Comparison of ENCODE assay signal across 1 cellular context in genomic region chr2:120863173-120863545, GRCh38.
TF ChIP-seq lines count a peak whose summit lies in the region.

No MANE protein-coding gene starts in this region.

TF ChIP-seq in IMR-90, 13 proteins besides CTCF, POLR2A, EP300 and RAD21:
- TF ChIP-seq CEBPB (IDR thresholded peaks at IDR 0.05; ENCODE audit: low read depth, low read length) (peak; percentile 82), BHLHE40 (IDR thresholded peaks at IDR 0.05; ENCODE audit: low read depth, low read length) (no peak), RFX5 (IDR thresholded peaks at IDR 0.05; ENCODE audit: low read depth, low read length) (no peak), CHD1 (IDR thresholded peaks at IDR 0.05; ENCODE audit: low read depth, low read length) (no peak), MAFK (IDR thresholded peaks at IDR 0.05; ENCODE audit: low read depth, low read length) (no peak), SMC3 (IDR thresholded peaks at IDR 0.05; ENCODE audit: low read depth, low read length) (no peak), MAZ (IDR thresholded peaks at IDR 0.05; ENCODE audit: borderline replicate concordance, low read depth, low read length) (no peak), MXI1 (IDR thresholded peaks at IDR 0.05; ENCODE audit: borderline replicate concordance, low read depth, low read length) (no peak)
